ENCODE assay signal across 15 cellular contexts in the genomic region with DNA sequence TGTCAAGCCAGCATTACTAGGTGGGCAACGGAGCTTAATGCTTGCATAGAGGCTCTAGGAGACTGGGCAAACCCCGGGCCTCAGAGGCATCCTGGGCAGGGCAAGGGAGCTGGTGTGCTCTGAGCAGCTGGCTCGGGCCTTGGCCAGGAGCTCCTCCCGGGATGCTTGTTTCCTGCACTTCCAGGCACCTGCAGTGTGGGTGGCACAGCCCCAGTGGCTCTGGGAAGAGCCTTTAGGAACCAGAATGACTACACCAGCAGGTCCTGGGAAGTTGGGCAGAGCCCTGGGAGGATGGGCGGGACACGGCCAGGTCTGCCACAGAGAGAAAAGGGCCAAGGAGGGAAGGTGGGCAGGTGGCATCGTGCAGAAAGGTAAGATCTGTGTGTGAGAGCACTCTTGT.
"Had no signal": no experiment of that assay in that cellular context is flagged by ENCODE, and none has a peak within 500 bp of the region (broad histone marks: within the 10 kb centered on the region; RNA-seq: fewer than 3 reads in every experiment).

No MANE protein-coding gene starts in this region.

- H3K4me1 Mint-ChIP-seq: naive thymus-derived CD8-positive, alpha-beta T cell; stimulated activated naive B cell treated with anti-CD40 and anti-IgM and Interleukin-4, amounts not matched to agents 10 μg/mL and 1 μg/mL and 100 μg/mL, for 72 hours; stimulated activated naive CD8-positive, alpha-beta T cell treated with anti-CD3 and anti-CD28 coated beads, Interleukin-15, amount 100 ng/mL, for 72 hours had no signal

- H3K4me3 Mint-ChIP-seq: naive thymus-derived CD8-positive, alpha-beta T cell; stimulated activated naive B cell treated with anti-CD40 and anti-IgM and Interleukin-4, amounts not matched to agents 10 μg/mL and 1 μg/mL and 100 μg/mL, for 72 hours; stimulated activated naive CD8-positive, alpha-beta T cell treated with anti-CD3 and anti-CD28 coated beads, Interleukin-15, amount 100 ng/mL, for 72 hours had no signal

- H3K27ac ChIP-seq: epithelial cell of prostate, foreskin keratinocyte, ovary, testis, tibial nerve, upper lobe of right lung had no signal

- DNase-seq: central memory CD4-positive, alpha-beta T cell; cortex of kidney; effector memory CD4-positive, alpha-beta T cell; foreskin keratinocyte; mucosa of descending colon; naive thymus-derived CD8-positive, alpha-beta T cell; right cardiac atrium; stimulated activated CD4-positive, alpha-beta T cell treated with anti-CD3 and anti-CD28 coated beads, Interleukin-4, amount 100 ng/mL, for 24 hours; stimulated activated naive B cell treated with anti-CD40 and anti-IgM and Interleukin-4, amounts not matched to agents 10 μg/mL and 1 μg/mL and 100 μg/mL, for 72 hours; stimulated activated naive CD8-positive, alpha-beta T cell treated with anti-CD3 and anti-CD28 coated beads, Interleukin-15, amount 100 ng/mL, for 72 hours; testis; upper lobe of right lung had no signal

- H3K4me3 ChIP-seq: mucosa of descending colon, ovary, testis, tibial nerve, upper lobe of right lung had no signal

- H3K9me3 ChIP-seq: mucosa of descending colon, ovary, testis, tibial nerve, upper lobe of right lung had no signal

- H3K36me3 ChIP-seq: ovary, tibial nerve, upper lobe of right lung had no signal

- H3K27ac Mint-ChIP-seq: naive thymus-derived CD8-positive, alpha-beta T cell; stimulated activated naive B cell treated with anti-CD40 and anti-IgM and Interleukin-4, amounts not matched to agents 10 μg/mL and 1 μg/mL and 100 μg/mL, for 72 hours; stimulated activated naive CD8-positive, alpha-beta T cell treated with anti-CD3 and anti-CD28 coated beads, Interleukin-15, amount 100 ng/mL, for 72 hours had no signal

- H3K9me3 Mint-ChIP-seq: stimulated activated naive CD8-positive, alpha-beta T cell treated with anti-CD3 and anti-CD28 coated beads, Interleukin-15, amount 100 ng/mL, for 72 hours had no signal

- H3K27me3 Mint-ChIP-seq: stimulated activated naive CD8-positive, alpha-beta T cell treated with anti-CD3 and anti-CD28 coated beads, Interleukin-15, amount 100 ng/mL, for 72 hours had no signal

- H3K27me3 ChIP-seq: foreskin keratinocyte, ovary, testis, tibial nerve, upper lobe of right lung had no signal

- H3K36me3 Mint-ChIP-seq: naive thymus-derived CD8-positive, alpha-beta T cell; stimulated activated naive B cell treated with anti-CD40 and anti-IgM and Interleukin-4, amounts not matched to agents 10 μg/mL and 1 μg/mL and 100 μg/mL, for 72 hours had no signal
